8 cellular contexts compared by ENCODE assay signal in the genomic region with DNA sequence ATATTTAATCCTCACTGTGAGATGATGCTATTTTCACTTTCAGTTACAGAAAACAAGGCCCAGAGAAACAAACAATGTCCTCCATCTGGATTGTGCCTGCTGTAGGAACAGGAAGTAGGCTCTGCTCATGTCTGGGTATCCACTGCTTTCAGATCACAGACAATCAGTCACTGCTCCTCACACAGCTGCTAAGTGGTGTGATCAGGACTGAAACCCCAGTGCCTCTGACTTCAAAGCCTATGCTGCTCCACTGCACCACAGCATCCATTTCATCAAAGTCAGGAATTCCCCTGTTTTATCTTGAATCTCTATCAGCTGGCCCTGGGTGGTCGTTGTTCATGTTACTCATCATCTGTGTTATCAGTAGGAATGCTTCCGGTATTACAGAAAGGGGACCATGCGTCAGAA.
DNase-seq lines count a peak whose midpoint lies in the region; ATAC-seq and TF ChIP-seq lines count a peak whose summit lies in the region.

No MANE protein-coding gene starts in this region.

- H3K9me3 ChIP-seq in naive thymus-derived CD4-positive, alpha-beta T cell (ENCODE audit: control insufficient read depth in 2 of 3, low read length in 3 of 3): no peaks in the 10 kb centered on the region
- H3K9me3 ChIP-seq in gastroesophageal sphincter: peaks cover 0 to 10% (median 0%) of the 10 kb centered on the region in 3 donors

- peaks cover 0 to 13% (median 0%) of the 10 kb centered on the region in 11 donors for H3K9me3 Mint-ChIP-seq in naive thymus-derived CD4-positive, alpha-beta T cell

- POLR2A ChIA-PET in naive thymus-derived CD4-positive, alpha-beta T cell (lab: Charles Lee): interaction anchor here (0.9 to 1.3 kb wide), 2 partner anchors 76 to 206 kb away, joined by 3 to 4 read pairs; no protein-coding TSS in a partner anchor

- H3K36me3 ChIP-seq in naive thymus-derived CD4-positive, alpha-beta T cell (ENCODE audit: control insufficient read depth in 2 of 3, insufficient read depth in 3 of 3, low read length in 3 of 3): no peaks in the 10 kb centered on the region
- no peaks in the 10 kb centered on the region for H3K36me3 ChIP-seq in gastroesophageal sphincter

- H3K36me3 Mint-ChIP-seq in naive thymus-derived CD4-positive, alpha-beta T cell: peaks cover 0 to 16% (median 0%) of the 10 kb centered on the region in 5 donors

- H3K4me3 ChIP-seq in naive thymus-derived CD4-positive, alpha-beta T cell (ENCODE audit: low read length): no peak overlapping the region
- H3K4me3 ChIP-seq in gastroesophageal sphincter: no peak overlapping the region

- TF ChIP-seq POLR2A in gastroesophageal sphincter (IDR thresholded peaks at IDR 0.05): no peak

- 75 to 80% methylated on average over 1 to 3 of the region's 3 CpGs for WGBS in gastroesophageal sphincter (ENCODE audit: low coverage in 1 of 2), 2 donors

- peak; percentile 57 for DNase-seq in activated CD4-positive, alpha-beta T cell treated with anti-CD3 and anti-CD28 coated beads for 48 hours
- DNase-seq in naive thymus-derived CD4-positive, alpha-beta T cell: peak in 6 of 9 donors; percentile 7 to 30 (median 20)
- DNase-seq in NCI-H1092 (lab: John Stamatoyannopoulos, UW): no peak
- DNase-seq in putamen (ENCODE audit: low spot score): no peak
- no peak for DNase-seq in NCI-H510A (lab: John Stamatoyannopoulos, UW)

- TF ChIP-seq EP300 in gastroesophageal sphincter (IDR thresholded peaks at IDR 0.05): no peak

- TF ChIP-seq CTCF in gastroesophageal sphincter (IDR thresholded peaks at IDR 0.05): no peak

- H3K4me3 Mint-ChIP-seq in naive thymus-derived CD4-positive, alpha-beta T cell: peak overlapping the region in 5 of 10 donors; percentile 0 to 65 (median 34)

- peaks cover 16 to 19% of the 10 kb centered on the region in 2 donors for H3K4me1 ChIP-seq in naive thymus-derived CD4-positive, alpha-beta T cell (ENCODE audit: control insufficient read depth in 2 of 2, insufficient read depth in 2 of 2, low read length in 2 of 2)
- no peaks in the 10 kb centered on the region for H3K4me1 ChIP-seq in gastroesophageal sphincter

- ATAC-seq in GM19043 (IDR thresholded peaks at IDR 0.05; ENCODE audit: low read depth, unreplicated experiment): peak; percentile 94
- peak; percentile 98 for ATAC-seq in HG03064 (IDR thresholded peaks at IDR 0.05; ENCODE audit: low read depth, unreplicated experiment)
- peak; percentile 78 for ATAC-seq in naive thymus-derived CD4-positive, alpha-beta T cell
- ATAC-seq in gastroesophageal sphincter: no peak

- CTCF ChIA-PET in naive thymus-derived CD4-positive, alpha-beta T cell (lab: Charles Lee): no interaction called here

- H3K27me3 ChIP-seq in naive thymus-derived CD4-positive, alpha-beta T cell (ENCODE audit: control insufficient read depth in 2 of 2, insufficient read depth in 2 of 2, low read length in 2 of 2): no peaks in the 10 kb centered on the region
- no peaks in the 10 kb centered on the region for H3K27me3 ChIP-seq in gastroesophageal sphincter

- H3K27ac ChIP-seq in naive thymus-derived CD4-positive, alpha-beta T cell (ENCODE audit: low read depth, low read length): no peak overlapping the region
- no peak overlapping the region for H3K27ac ChIP-seq in gastroesophageal sphincter

- peak overlapping the region in 8 of 9 donors; percentile 21 to 81 (median 39) for H3K27ac Mint-ChIP-seq in naive thymus-derived CD4-positive, alpha-beta T cell

- peaks cover 0 to 1% (median 0%) of the 10 kb centered on the region in 5 donors for H3K27me3 Mint-ChIP-seq in naive thymus-derived CD4-positive, alpha-beta T cell

- H3K4me1 Mint-ChIP-seq in naive thymus-derived CD4-positive, alpha-beta T cell: peaks cover 21 to 60% (median 38%) of the 10 kb centered on the region in 7 donors

- intact Hi-C loops in naive thymus-derived CD4-positive, alpha-beta T cell (cut with micrococcal nuclease): loop anchor here in 1 of 2 donors (5.0 to 10.0 kb wide), 3 partner anchors 121 to 548 kb away; no protein-coding TSS in a partner anchor

Comparison
In these comparisons a context has a peak if more than half of its experiments do, and no peak if none do; other contexts are left out.
1. DNase-seq: peak in activated CD4-positive, alpha-beta T cell treated with anti-CD3 and anti-CD28 coated beads for 48 hours (single experiment) and naive thymus-derived CD4-positive, alpha-beta T cell (6 of 9); none in NCI-H1092 (single experiment), putamen (single experiment) and NCI-H510A (single experiment).